ENCODE assay signal across 1 cellular context in genomic region chr1:31588751-31589515, GRCh38.
TF ChIP-seq lines count a peak whose summit lies in the region.

No MANE protein-coding gene starts in this region.

TF ChIP-seq in GM12878, 131 proteins besides CTCF, POLR2A, EP300 and RAD21:
- no peak for TF ChIP-seq JUND (IDR thresholded peaks at IDR 0.05; ENCODE audit: low read depth, low read length)
- peak; percentile 33 for TF ChIP-seq MEF2B (IDR thresholded peaks at IDR 0.05; ENCODE audit: partially characterized antibody, poor library complexity, severe bottlenecking)
